1 cellular context compared by ENCODE assay signal in the genomic region with DNA sequence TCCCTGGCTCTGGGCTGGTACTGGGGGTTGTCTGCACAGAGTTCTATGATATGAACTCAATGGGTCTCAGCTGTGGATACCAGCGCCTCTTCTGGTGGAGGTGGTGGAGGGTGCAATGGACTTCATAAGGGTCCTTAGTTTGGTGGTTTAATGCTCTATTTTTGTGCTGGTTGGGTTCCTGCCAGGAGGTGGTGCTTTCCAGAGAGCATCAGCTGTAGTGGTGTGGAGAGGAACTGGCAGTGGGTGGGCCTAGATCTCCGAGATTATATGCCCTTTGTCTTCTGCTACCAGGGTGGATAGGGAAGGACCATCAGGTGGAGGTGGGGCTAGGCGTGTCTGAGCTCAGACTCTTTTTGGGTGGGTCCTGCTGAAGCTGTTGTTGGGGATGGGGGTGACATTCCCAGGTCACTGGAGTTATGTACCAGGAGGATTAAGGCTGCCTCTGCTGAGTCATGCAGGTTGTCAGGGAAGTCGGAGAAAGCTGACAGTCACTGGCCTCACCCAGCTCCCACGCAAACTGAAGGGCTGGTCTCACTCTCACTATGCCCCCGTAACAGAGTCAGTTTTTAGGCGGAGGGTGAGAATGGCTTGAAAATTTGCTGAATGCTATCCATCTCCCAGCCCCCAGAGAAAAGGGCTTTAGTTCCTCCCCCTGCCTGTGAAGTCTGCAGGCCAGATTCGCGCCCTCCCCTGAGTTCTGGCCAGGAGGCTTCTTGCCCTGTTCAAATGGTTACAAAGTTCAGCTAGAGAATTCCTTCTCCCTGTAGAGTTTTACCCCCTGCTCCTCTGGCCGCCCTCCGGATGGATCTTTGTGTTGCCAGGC.
TF ChIP-seq lines count a peak whose summit lies in the region.

No MANE protein-coding gene starts in this region.

TF ChIP-seq in HepG2, 621 proteins besides CTCF, POLR2A, EP300 and RAD21:
- TF ChIP-seq ZNF83 (CRISPR knock-in tag; IDR thresholded peaks at IDR 0.05; ENCODE audit: borderline replicate concordance): no peak
- 0 out of 2 replicates have a peak, but pooled peaks have one; percentile 8 for TF ChIP-seq FOSL2 (CRISPR knock-in tag; IDR thresholded peaks at IDR 0.05)
- TF ChIP-seq ZNF510 (CRISPR knock-in tag; IDR thresholded peaks at IDR 0.05; ENCODE audit: low read depth): no peak
- TF ChIP-seq NFE2L2 (IDR thresholded peaks at IDR 0.05; ENCODE audit: low read length): peak; percentile 68
